Comparison of ENCODE assay signal across 8 cellular contexts in genomic region chr20:17571967-17572638, GRCh38. TPM values are rescaled to one million over a fixed set of nuclear protein-coding genes. Genes with fewer than 3 reads are reported as not detected.
DNase-seq lines count a peak whose midpoint lies in the region; ATAC-seq and TF ChIP-seq lines count a peak whose summit lies in the region.

No MANE protein-coding gene starts in this region.

- peaks cover 0 to 2% of the 10 kb centered on the region in 2 donors for H3K27me3 Mint-ChIP-seq in CD8-positive, alpha-beta memory T cell
- peaks cover 16% of the 10 kb centered on the region for H3K27me3 Mint-ChIP-seq in neural crest cell (ENCODE audit: low read depth)

- no peak overlapping the region for H3K27ac ChIP-seq in CD8-positive, alpha-beta memory T cell (ENCODE audit: low read depth, low read length)
- H3K27ac ChIP-seq in duodenal mucosa (ENCODE audit: low read depth, low read length), result no peak overlapping the region

- POLR2A ChIA-PET in CD8-positive, alpha-beta memory T cell (lab: Charles Lee), result interaction anchor here (2.6 kb wide), 1 partner anchor 110 kb away, joined by 17 read pairs; the partner anchor contains the start of gene RRBP1
- POLR2A ChIA-PET in HEK293T (lab: Yijun Ruan, JAX), result interaction anchor here (0.7 kb wide), 1 partner anchor 18 kb away, joined by 3 read pairs; no protein-coding TSS in a partner anchor

- peaks cover 12% of the 10 kb centered on the region for H3K4me1 ChIP-seq in CD8-positive, alpha-beta memory T cell (ENCODE audit: insufficient read depth, low read length)
- H3K4me1 ChIP-seq in duodenal mucosa (ENCODE audit: control insufficient read depth in 1 of 2, insufficient read depth in 2 of 2, low read length in 2 of 2), result peaks cover 12 to 22% of the 10 kb centered on the region in 2 donors

- H3K36me3 Mint-ChIP-seq in CD8-positive, alpha-beta memory T cell, result peaks cover 0 to 16% (median 0%) of the 10 kb centered on the region in 3 donors
- peaks cover 3% of the 10 kb centered on the region for H3K36me3 Mint-ChIP-seq in neural crest cell (ENCODE audit: low read depth)

- H3K9me3 Mint-ChIP-seq in CD8-positive, alpha-beta memory T cell, result no peaks in the 10 kb centered on the region
- no peaks in the 10 kb centered on the region for H3K9me3 Mint-ChIP-seq in neural crest cell

- DNase-seq in CD8-positive, alpha-beta memory T cell, result no peak
- DNase-seq in NAMALWA (ENCODE audit: low spot score) (peak; percentile 38), neural crest cell (ENCODE audit: low read depth, low spot score) (no peak), HEK293T (ENCODE audit: extremely low spot score) (no peak)

- no peaks in the 10 kb centered on the region for H3K36me3 ChIP-seq in CD8-positive, alpha-beta memory T cell (ENCODE audit: insufficient read depth, low read length)
- H3K36me3 ChIP-seq in duodenal mucosa (ENCODE audit: control insufficient read depth in 1 of 2, insufficient read depth in 2 of 2, low read length in 2 of 2), result no peaks in the 10 kb centered on the region

- no peak overlapping the region for H3K4me3 ChIP-seq in CD8-positive, alpha-beta memory T cell (ENCODE audit: low read length)
- H3K4me3 ChIP-seq in duodenal mucosa (ENCODE audit: low read depth in 1 of 2, low read length in 2 of 2), result peak overlapping the region in 1 of 2 donors; percentile 27

- CTCF ChIA-PET in CD8-positive, alpha-beta memory T cell (lab: Charles Lee), result interaction anchor here (1.2 to 2.6 kb wide), 5 partner anchors 35 to 110 kb away, joined by 3 to 15 read pairs (median 3); partner anchors contain the start of genes BFSP1 and RRBP1
- CTCF ChIA-PET in HEK293T (lab: Yijun Ruan, JAX), result no interaction called here

- H3K9me3 ChIP-seq in CD8-positive, alpha-beta memory T cell (ENCODE audit: low read length), result no peaks in the 10 kb centered on the region
- no peaks in the 10 kb centered on the region for H3K9me3 ChIP-seq in duodenal mucosa (ENCODE audit: control insufficient read depth in 1 of 2, low read length in 2 of 2)

- peak overlapping the region; percentile 15 to 87 for H3K9ac ChIP-seq in duodenal mucosa (ENCODE audit: low read depth in 1 of 2, low read length in 2 of 2)

- H3K27ac Mint-ChIP-seq in CD8-positive, alpha-beta memory T cell, result peak overlapping the region in 4 of 8 donors; percentile 6 to 92 (median 25)
- H3K27ac Mint-ChIP-seq in neural crest cell (ENCODE audit: unreplicated experiment), result no peak overlapping the region

- TF ChIP-seq CTCF in neural crest cell (conservative IDR thresholded peaks at IDR 0.05), result no peak

- H3K4me1 Mint-ChIP-seq in CD8-positive, alpha-beta memory T cell, result peaks cover 31 to 57% (median 38%) of the 10 kb centered on the region in 3 donors
- H3K4me1 Mint-ChIP-seq in neural crest cell, result peaks cover 36% of the 10 kb centered on the region

- ATAC-seq in HG03520 (IDR thresholded peaks at IDR 0.05; ENCODE audit: unreplicated experiment) (no peak), HG03039 (IDR thresholded peaks at IDR 0.05; ENCODE audit: unreplicated experiment) (no peak), GM21786 (IDR thresholded peaks at IDR 0.05; ENCODE audit: unreplicated experiment) (no peak)

- no peaks in the 10 kb centered on the region for H3K27me3 ChIP-seq in CD8-positive, alpha-beta memory T cell (ENCODE audit: insufficient read depth, low read length, poor library complexity, severe bottlenecking)
- H3K27me3 ChIP-seq in duodenal mucosa (ENCODE audit: control insufficient read depth in 1 of 2, insufficient read depth in 2 of 2, low read length in 2 of 2), result no peaks in the 10 kb centered on the region

- peak overlapping the region in 4 of 7 donors; percentile 1 to 95 (median 47) for H3K4me3 Mint-ChIP-seq in CD8-positive, alpha-beta memory T cell
- H3K4me3 Mint-ChIP-seq in neural crest cell, result peak overlapping the region; percentile 93

TF ChIP-seq in HEK293T, 16 proteins besides CTCF, POLR2A, EP300 and RAD21:
- TF ChIP-seq ZNF384 (IDR thresholded peaks at IDR 0.05), result no peak
TF ChIP-seq in HEK293T: peak in this region for 0.

RNA-seq across cellular contexts. Expression of gene DSTN, which starts 2.2 kb away (rescaled TPM):
- 10 to 100 TPM; 66.4 to 66.9 TPM for total RNA-seq in CD8-positive, alpha-beta memory T cell
- polyA plus RNA-seq in CD8-positive, alpha-beta memory T cell, result 135 TPM
- total RNA-seq in neural crest cell, result 91.9 and 98.7 TPM in 2 replicates

RNA-seq across cellular contexts. Expression of gene BFSP1, which starts 40.9 kb away (rescaled TPM):
- under 1 TPM; 0.24 to 0.26 TPM for total RNA-seq in CD8-positive, alpha-beta memory T cell
- polyA plus RNA-seq in CD8-positive, alpha-beta memory T cell, result 1.8 TPM
- total RNA-seq in neural crest cell, result 3.9 and 4.2 TPM in 2 replicates
